In genomic region chrX:19555683-19556082, GRCh38 we compare ENCODE assay signal across 29 cellular contexts. TPM values are rescaled to one million over a fixed set of nuclear protein-coding genes. Genes with fewer than 3 reads are reported as not detected.
A peak's percentile ranks its signal among the peaks of the same experiment; 100 is the strongest.
DNase-seq lines count a peak whose midpoint lies in the region; ATAC-seq, FAIRE-seq and TF ChIP-seq lines count a peak whose summit lies in the region.
"Had no signal": no experiment of that assay in that cellular context is flagged by ENCODE, and none has a peak within 500 bp of the region (broad histone marks: within the 10 kb centered on the region; RNA-seq: fewer than 3 reads in every experiment).

No MANE protein-coding gene starts in this region.

- intact Hi-C loops in activated CD4-positive, alpha-beta T cell treated with anti-CD3 and anti-CD28 coated beads for 36 hours (cut with DNase I, micrococcal nuclease) = loop anchor here (2.0 to 5.0 kb wide), 3 partner anchors 15 to 192 kb away; no protein-coding TSS in a partner anchor
- intact Hi-C loops in vagina (cut with DNase I) = no loop called here

- no peaks in the 10 kb centered on the region for H3K4me1 ChIP-seq in vagina
- H3K4me1 ChIP-seq: sigmoid colon, stomach had no signal

- H3K27me3 Mint-ChIP-seq in activated CD4-positive, alpha-beta T cell treated with anti-CD3 and anti-CD28 coated beads for 36 hours = no peaks in the 10 kb centered on the region
- no peaks in the 10 kb centered on the region for H3K27me3 Mint-ChIP-seq in activated CD4-positive, alpha-beta memory T cell treated with anti-CD3 and anti-CD28 coated beads, Interleukin-2, amount 10 ng/mL, durations not matched to agents 7 days and 5 days
- no peaks in the 10 kb centered on the region for H3K27me3 Mint-ChIP-seq in naive thymus-derived CD8-positive, alpha-beta T cell
- H3K27me3 Mint-ChIP-seq: memory B cell; naive thymus-derived CD4-positive, alpha-beta T cell had no signal

- H3K27ac Mint-ChIP-seq in activated CD4-positive, alpha-beta T cell treated with anti-CD3 and anti-CD28 coated beads for 36 hours = peak overlapping the region; percentile 79
- H3K27ac Mint-ChIP-seq in activated CD4-positive, alpha-beta memory T cell treated with anti-CD3 and anti-CD28 coated beads, Interleukin-2, amount 10 ng/mL, durations not matched to agents 7 days and 5 days = peak overlapping the region; percentile 64
- H3K27ac Mint-ChIP-seq in naive thymus-derived CD8-positive, alpha-beta T cell = peak overlapping the region in 6 of 10 donors; percentile 11 to 74 (median 46)

- FAIRE-seq in GM12892 (lab: Jason Lieb, UNC) = peak; percentile 83
- FAIRE-seq: colon, endometrium had no signal

- no peaks in the 10 kb centered on the region for H3K36me3 ChIP-seq in vagina
- H3K36me3 ChIP-seq: sigmoid colon, stomach had no signal

- peaks cover 45% of the 10 kb centered on the region for H3K4me1 Mint-ChIP-seq in activated CD4-positive, alpha-beta T cell treated with anti-CD3 and anti-CD28 coated beads for 36 hours
- peaks cover 26% of the 10 kb centered on the region for H3K4me1 Mint-ChIP-seq in activated CD4-positive, alpha-beta memory T cell treated with anti-CD3 and anti-CD28 coated beads, Interleukin-2, amount 10 ng/mL, durations not matched to agents 7 days and 5 days
- H3K4me1 Mint-ChIP-seq in naive thymus-derived CD8-positive, alpha-beta T cell = no peaks in the 10 kb centered on the region

- H3K4me3 ChIP-seq in vagina = no peak overlapping the region
- H3K4me3 ChIP-seq: sigmoid colon, stomach had no signal

- no peak overlapping the region for H3K4me3 Mint-ChIP-seq in activated CD4-positive, alpha-beta T cell treated with anti-CD3 and anti-CD28 coated beads for 36 hours
- H3K4me3 Mint-ChIP-seq in activated CD4-positive, alpha-beta memory T cell treated with anti-CD3 and anti-CD28 coated beads, Interleukin-2, amount 10 ng/mL, durations not matched to agents 7 days and 5 days = no peak overlapping the region
- H3K4me3 Mint-ChIP-seq in naive thymus-derived CD8-positive, alpha-beta T cell = no peak overlapping the region
- H3K4me3 Mint-ChIP-seq: memory B cell; naive thymus-derived CD4-positive, alpha-beta T cell had no signal

- CTCF ChIA-PET in activated CD4-positive, alpha-beta T cell treated with anti-CD3 and anti-CD28 coated beads for 36 hours (lab: Charles Lee) = interaction anchor here (1.4 kb wide), 1 partner anchor 10 kb away, joined by 4 read pairs; no protein-coding TSS in a partner anchor
- CTCF ChIA-PET in activated CD4-positive, alpha-beta memory T cell treated with anti-CD3 and anti-CD28 coated beads, Interleukin-2, amount 10 ng/mL, durations not matched to agents 7 days and 5 days (lab: Charles Lee) = no interaction called here

- H3K27me3 ChIP-seq in vagina = no peaks in the 10 kb centered on the region
- H3K27me3 ChIP-seq: sigmoid colon, stomach had no signal

- no peak overlapping the region for H3K27ac ChIP-seq in vagina
- H3K27ac ChIP-seq: 22Rv1, sigmoid colon, stomach had no signal

- ATAC-seq in activated CD4-positive, alpha-beta T cell treated with anti-CD3 and anti-CD28 coated beads for 36 hours = peak; percentile 22
- no peak for ATAC-seq in naive thymus-derived CD8-positive, alpha-beta T cell
- ATAC-seq: naive thymus-derived CD4-positive, alpha-beta T cell; PC-3 had no signal

- no peaks in the 10 kb centered on the region for H3K9me3 Mint-ChIP-seq in activated CD4-positive, alpha-beta T cell treated with anti-CD3 and anti-CD28 coated beads for 36 hours (ENCODE audit: low read depth)
- H3K9me3 Mint-ChIP-seq in activated CD4-positive, alpha-beta memory T cell treated with anti-CD3 and anti-CD28 coated beads, Interleukin-2, amount 10 ng/mL, durations not matched to agents 7 days and 5 days = no peaks in the 10 kb centered on the region
- no peaks in the 10 kb centered on the region for H3K9me3 Mint-ChIP-seq in naive thymus-derived CD8-positive, alpha-beta T cell
- H3K9me3 Mint-ChIP-seq: memory B cell had no signal

- no peak for TF ChIP-seq CTCF in vagina (IDR thresholded peaks at IDR 0.05)

- 0 out of 2 replicates have a peak, but pooled peaks have one; percentile 21 for TF ChIP-seq POLR2A in GM12892 (IDR thresholded peaks at IDR 0.05; ENCODE audit: low read depth, low read length)
- no peak for TF ChIP-seq POLR2A in vagina (IDR thresholded peaks at IDR 0.05)

- DNase-seq in activated CD4-positive, alpha-beta T cell treated with anti-CD3 and anti-CD28 coated beads for 36 hours = no peak
- DNase-seq in activated CD4-positive, alpha-beta T cell treated with anti-CD3 and anti-CD28 coated beads for 48 hours = no peak
- DNase-seq in GM12892 (ENCODE audit: insufficient read length) (no peak), vagina (ENCODE audit: extremely low spot score in 2 of 2) (no peak), cerebellum (ENCODE audit: low spot score) (no peak)
- no peak for DNase-seq in activated CD4-positive, alpha-beta memory T cell treated with anti-CD3 and anti-CD28 coated beads, Interleukin-2, amount 10 ng/mL, durations not matched to agents 7 days and 5 days
- DNase-seq in naive thymus-derived CD8-positive, alpha-beta T cell = no peak
- DNase-seq in effector CD8-positive, alpha-beta T cell (lab: John Stamatoyannopoulos, UW) = no peak
- DNase-seq: activated gamma-delta T cell; Calu3; H7; KG1; kidney glomerular epithelial cell; MV-4-11; naive thymus-derived CD4-positive, alpha-beta T cell; NCI-H1694 treated with DMSO at 0.1 percent for 48 hours; NCI-H774; PC-3; posterior cingulate gyrus; SHP77 treated with DMSO at 0.1 percent for 48 hours; sigmoid colon; stimulated activated CD4-positive, alpha-beta T cell treated with anti-CD3 and anti-CD28 coated beads, Interleukin-1b, Interleukin-23, amount 100 ng/mL, for 48 hours; stomach; T-helper 2 cell; trophoblast cell had no signal

- H3K9me3 ChIP-seq in vagina = no peaks in the 10 kb centered on the region
- H3K9me3 ChIP-seq: sigmoid colon, stomach had no signal

- H3K36me3 Mint-ChIP-seq in activated CD4-positive, alpha-beta T cell treated with anti-CD3 and anti-CD28 coated beads for 36 hours (ENCODE audit: low read depth) = no peaks in the 10 kb centered on the region
- H3K36me3 Mint-ChIP-seq in activated CD4-positive, alpha-beta memory T cell treated with anti-CD3 and anti-CD28 coated beads, Interleukin-2, amount 10 ng/mL, durations not matched to agents 7 days and 5 days (ENCODE audit: low read depth) = peaks cover 9% of the 10 kb centered on the region
- H3K36me3 Mint-ChIP-seq in naive thymus-derived CD8-positive, alpha-beta T cell = peaks cover 0 to 18% (median 0%) of the 10 kb centered on the region in 3 donors

- POLR2A ChIA-PET in activated CD4-positive, alpha-beta T cell treated with anti-CD3 and anti-CD28 coated beads for 36 hours (lab: Charles Lee) = interaction anchor here (0.6 kb wide), 1 partner anchor 279 kb away, joined by 9 read pairs; no protein-coding TSS in a partner anchor
- POLR2A ChIA-PET in activated CD4-positive, alpha-beta memory T cell treated with anti-CD3 and anti-CD28 coated beads, Interleukin-2, amount 10 ng/mL, durations not matched to agents 7 days and 5 days (lab: Charles Lee) = interaction anchor here (1.2 kb wide), 1 partner anchor 11 kb away, joined by 7 read pairs; no protein-coding TSS in a partner anchor
- POLR2A ChIA-PET in naive thymus-derived CD8-positive, alpha-beta T cell (lab: Charles Lee) = no interaction called here

RNA-seq across cellular contexts. Expression of gene MAP3K15, which starts 40.4 kb away (rescaled TPM):
- 1 to 10 TPM; 1.0 to 1.2 TPM for total RNA-seq in activated CD4-positive, alpha-beta T cell treated with anti-CD3 and anti-CD28 coated beads for 36 hours
- not detected for polyA plus RNA-seq in GM12892 (2012; ENCODE audit: missing spikeins)
- total RNA-seq in activated CD4-positive, alpha-beta memory T cell treated with anti-CD3 and anti-CD28 coated beads, Interleukin-2, amount 10 ng/mL, durations not matched to agents 7 days and 5 days = under 1 TPM; 0.28 to 0.38 TPM
- under 1 TPM in 1 of 2 experiments, not detected in 1; 0.22 TPM for total RNA-seq in naive thymus-derived CD8-positive, alpha-beta T cell
- polyA plus RNA-seq in naive thymus-derived CD8-positive, alpha-beta T cell = not detected
- total RNA-seq in vagina = 0.25 TPM
- total RNA-seq in cerebellum = 0.82 TPM
